ENCODE assay signal across 10 cellular contexts in genomic region chr5:126519637-126520592, GRCh38.
DNase-seq lines count a peak whose midpoint lies in the region; ATAC-seq and TF ChIP-seq lines count a peak whose summit lies in the region.
"Had no signal": no experiment of that assay in that cellular context is flagged by ENCODE, and none has a peak within 500 bp of the region (broad histone marks: within the 10 kb centered on the region; RNA-seq: fewer than 3 reads in every experiment).

No MANE protein-coding gene starts in this region.

- POLR2A ChIA-PET in HEK293T (lab: Yijun Ruan, JAX) = no interaction called here

- CTCF ChIA-PET in HEK293T (lab: Yijun Ruan, JAX) = interaction anchor here (5.2 kb wide), 1 partner anchor 20 kb away, joined by 21 read pairs; no protein-coding TSS in a partner anchor

- DNase-seq in NCI-H2029 (lab: John Stamatoyannopoulos, UW) (peak; percentile 13), body of pancreas (peak in 1 of 4 donors; percentile 21), left lobe of liver (ENCODE audit: low spot score) (no peak), HEK293T (ENCODE audit: extremely low spot score) (no peak)
- no peak for DNase-seq in activated T-cell treated with anti-CD3 and anti-CD28 coated beads, Interleukin-2, amount 50 U/mL, for 24 hours
- DNase-seq in activated naive CD8-positive, alpha-beta T cell treated with anti-CD3 and anti-CD28 coated beads for 36 hours = no peak

- H3K27me3 Mint-ChIP-seq in activated T-cell treated with anti-CD3 and anti-CD28 coated beads, Interleukin-2, amount 50 U/mL, for 24 hours = no peaks in the 10 kb centered on the region
- H3K27me3 Mint-ChIP-seq in activated naive CD8-positive, alpha-beta T cell treated with anti-CD3 and anti-CD28 coated beads for 36 hours = no peaks in the 10 kb centered on the region
- H3K27me3 Mint-ChIP-seq: stimulated activated naive CD8-positive, alpha-beta T cell treated with anti-CD3 and anti-CD28 coated beads, Interleukin-15, Interleukin-2, amounts not matched to agents 100 ng/mL and 50 ng/mL, for 24 hours had no signal

- H3K27ac ChIP-seq in body of pancreas (peak overlapping the region in 3 of 4 donors; percentile 3 to 55 (median 40)), stomach smooth muscle (ENCODE audit: low read length) (peak overlapping the region; percentile 68)
- H3K27ac ChIP-seq: neutrophil had no signal

- H3K27me3 ChIP-seq in body of pancreas = no peaks in the 10 kb centered on the region
- no peaks in the 10 kb centered on the region for H3K27me3 ChIP-seq in stomach smooth muscle (ENCODE audit: control insufficient read depth in 1 of 2, insufficient read depth in 2 of 2, low read length in 2 of 2)
- H3K27me3 ChIP-seq: neutrophil had no signal

- H3K4me1 ChIP-seq in body of pancreas (peaks cover 19% of the 10 kb centered on the region), stomach smooth muscle (ENCODE audit: control insufficient read depth, insufficient read depth, low read length) (peaks cover 11% of the 10 kb centered on the region)

- 26 to 30% methylated on average over 6 of the region's 6 CpGs for WGBS in body of pancreas, 2 donors

- H3K9me3 Mint-ChIP-seq in activated T-cell treated with anti-CD3 and anti-CD28 coated beads, Interleukin-2, amount 50 U/mL, for 24 hours = no peaks in the 10 kb centered on the region
- no peaks in the 10 kb centered on the region for H3K9me3 Mint-ChIP-seq in activated naive CD8-positive, alpha-beta T cell treated with anti-CD3 and anti-CD28 coated beads for 36 hours
- H3K9me3 Mint-ChIP-seq: stimulated activated naive CD8-positive, alpha-beta T cell treated with anti-CD3 and anti-CD28 coated beads, Interleukin-15, Interleukin-2, amounts not matched to agents 100 ng/mL and 50 ng/mL, for 24 hours had no signal

- H3K27ac Mint-ChIP-seq in activated T-cell treated with anti-CD3 and anti-CD28 coated beads, Interleukin-2, amount 50 U/mL, for 24 hours = no peak overlapping the region
- H3K27ac Mint-ChIP-seq in activated naive CD8-positive, alpha-beta T cell treated with anti-CD3 and anti-CD28 coated beads for 36 hours = no peak overlapping the region
- H3K27ac Mint-ChIP-seq: stimulated activated naive CD8-positive, alpha-beta T cell treated with anti-CD3 and anti-CD28 coated beads, Interleukin-15, Interleukin-2, amounts not matched to agents 100 ng/mL and 50 ng/mL, for 24 hours had no signal

- no peaks in the 10 kb centered on the region for H3K36me3 Mint-ChIP-seq in activated T-cell treated with anti-CD3 and anti-CD28 coated beads, Interleukin-2, amount 50 U/mL, for 24 hours (ENCODE audit: low read depth)
- no peaks in the 10 kb centered on the region for H3K36me3 Mint-ChIP-seq in activated naive CD8-positive, alpha-beta T cell treated with anti-CD3 and anti-CD28 coated beads for 36 hours

- H3K4me3 ChIP-seq in body of pancreas = no peak overlapping the region
- peak overlapping the region; percentile 26 to 58 for H3K4me3 ChIP-seq in stomach smooth muscle (ENCODE audit: low read length in 2 of 2)

- no peaks in the 10 kb centered on the region for H3K36me3 ChIP-seq in body of pancreas (replicated peaks in 1 of 2; ENCODE audit: insufficient read depth in 1 of 2, low read depth in 2 of 2)
- no peaks in the 10 kb centered on the region for H3K36me3 ChIP-seq in stomach smooth muscle (ENCODE audit: control insufficient read depth in 2 of 2, insufficient read depth in 2 of 2, low read length in 2 of 2)
- H3K36me3 ChIP-seq: neutrophil had no signal

- ATAC-seq in body of pancreas (peak; percentile 33), left lobe of liver (peak; percentile 86), HG03095 (IDR thresholded peaks at IDR 0.05; ENCODE audit: unreplicated experiment) (no peak)

- H3K4me3 Mint-ChIP-seq in activated T-cell treated with anti-CD3 and anti-CD28 coated beads, Interleukin-2, amount 50 U/mL, for 24 hours = no peak overlapping the region
- no peak overlapping the region for H3K4me3 Mint-ChIP-seq in activated naive CD8-positive, alpha-beta T cell treated with anti-CD3 and anti-CD28 coated beads for 36 hours
- H3K4me3 Mint-ChIP-seq: stimulated activated naive CD8-positive, alpha-beta T cell treated with anti-CD3 and anti-CD28 coated beads, Interleukin-15, Interleukin-2, amounts not matched to agents 100 ng/mL and 50 ng/mL, for 24 hours had no signal

- H3K9ac ChIP-seq in stomach smooth muscle (ENCODE audit: low read length in 2 of 2) = peak overlapping the region in 1 of 2 donors; percentile 58

- intact Hi-C loops in body of pancreas (cut with DNase I) = no loop called here

- TF ChIP-seq CTCF in body of pancreas (IDR thresholded peaks at IDR 0.05) = no peak

- H3K4me1 Mint-ChIP-seq in activated T-cell treated with anti-CD3 and anti-CD28 coated beads, Interleukin-2, amount 50 U/mL, for 24 hours (ENCODE audit: low read depth) = no peaks in the 10 kb centered on the region
- H3K4me1 Mint-ChIP-seq in activated naive CD8-positive, alpha-beta T cell treated with anti-CD3 and anti-CD28 coated beads for 36 hours = peaks cover 4% of the 10 kb centered on the region

- peak in 1 of 3 donors; percentile 5 for TF ChIP-seq POLR2A in body of pancreas (IDR thresholded peaks at IDR 0.05)

- no peaks in the 10 kb centered on the region for H3K9me3 ChIP-seq in body of pancreas
- H3K9me3 ChIP-seq in stomach smooth muscle (ENCODE audit: control insufficient read depth in 2 of 2, low read length in 2 of 2) = no peaks in the 10 kb centered on the region
- H3K9me3 ChIP-seq: neutrophil had no signal

TF ChIP-seq in HEK293T, 16 proteins besides CTCF, POLR2A, EP300 and RAD21:
- no peak for TF ChIP-seq LEF1 (IDR thresholded peaks at IDR 0.05; ENCODE audit: borderline replicate concordance)
- no peak for TF ChIP-seq BHLHE40 (IDR thresholded peaks at IDR 0.05; ENCODE audit: borderline replicate concordance)
- TF ChIP-seq NFRKB (IDR thresholded peaks at IDR 0.05) = no peak
- no peak for TF ChIP-seq TARDBP (IDR thresholded peaks at IDR 0.05)
- TF ChIP-seq ZNF384 (IDR thresholded peaks at IDR 0.05) = no peak
- TF ChIP-seq PKNOX1 (IDR thresholded peaks at IDR 0.05) = no peak
- no peak for TF ChIP-seq FOXM1 (IDR thresholded peaks at IDR 0.05; ENCODE audit: borderline replicate concordance)
- no peak for TF ChIP-seq ARNT (IDR thresholded peaks at IDR 0.05)

Comparison
In these comparisons a context has a peak if more than half of its experiments do, and no peak if none do; other contexts are left out.
1. H3K4me3 ChIP-seq: peak in stomach smooth muscle (2 of 2); none in body of pancreas (0 of 2).